ENCODE assay signal across 8 cellular contexts in the genomic region with DNA sequence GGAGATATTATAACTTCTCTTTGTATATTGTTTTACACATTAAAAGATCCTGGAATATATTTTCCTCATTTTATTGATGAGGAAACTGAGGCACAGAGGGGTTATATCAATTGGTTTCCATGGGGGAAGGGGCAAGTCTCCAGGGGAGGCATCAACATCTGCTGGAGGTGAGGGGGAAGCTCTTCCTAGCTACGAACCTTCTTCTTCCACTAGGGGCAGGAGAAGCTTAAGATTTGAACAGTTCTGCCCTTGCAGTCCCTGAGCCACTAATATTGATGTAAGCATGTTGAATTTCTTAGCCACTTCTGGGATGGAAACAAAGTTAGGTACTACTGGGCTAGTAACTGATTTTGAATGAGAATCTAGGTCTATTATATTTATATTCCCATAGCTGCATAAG.
DNase-seq lines count a peak whose midpoint lies in the region; ATAC-seq and TF ChIP-seq lines count a peak whose summit lies in the region.

No MANE protein-coding gene starts in this region.

- peak; percentile 82 for ATAC-seq in GM18868 (IDR thresholded peaks at IDR 0.05; ENCODE audit: unreplicated experiment)

- peak; percentile 11 for DNase-seq in AG20443 (ENCODE audit: low spot score)
- DNase-seq in MM.1S = peak; percentile 38
- DNase-seq in esophagus muscularis mucosa (ENCODE audit: extremely low spot score) = no peak
- DNase-seq in stimulated activated CD8-positive, alpha-beta memory T cell treated with anti-CD3 and anti-CD28 coated beads, Interleukin-4, amount 100 ng/mL, for 48 hours = no peak
- DNase-seq in epidermal melanocyte (ENCODE audit: insufficient read length, low spot score) = no peak
- DNase-seq in central memory CD4-positive, alpha-beta T cell = no peak
- no peak for DNase-seq in HuH-7 (ENCODE audit: low spot score)

- TF ChIP-seq CTCF in MM.1S (IDR thresholded peaks at IDR 0.05; ENCODE audit: low read length) = peak; percentile 43
- peak in 2 of 3 experiments; percentile 14 to 33 for TF ChIP-seq CTCF in esophagus muscularis mucosa (IDR thresholded peaks at IDR 0.05)

- no peaks in the 10 kb centered on the region for H3F3A ChIP-seq in MM.1S (ENCODE audit: insufficient read depth, low read length)

- H3K79me2 ChIP-seq in MM.1S (ENCODE audit: low read length) = no peaks in the 10 kb centered on the region

- H3K36me3 ChIP-seq in MM.1S (replicated peaks; ENCODE audit: insufficient read depth, low read length) = no peaks in the 10 kb centered on the region
- no peaks in the 10 kb centered on the region for H3K36me3 ChIP-seq in esophagus muscularis mucosa

- no peak overlapping the region for H3K4me2 ChIP-seq in MM.1S (ENCODE audit: low read depth, low read length)

- no peak overlapping the region for H3K9ac ChIP-seq in MM.1S (ENCODE audit: low read length)

- no peak for TF ChIP-seq EP300 in esophagus muscularis mucosa (IDR thresholded peaks at IDR 0.05)

- H3K4me3 ChIP-seq in MM.1S (ENCODE audit: low read length) (no peak overlapping the region), esophagus muscularis mucosa (no peak overlapping the region)

- no peak for TF ChIP-seq POLR2A in esophagus muscularis mucosa (IDR thresholded peaks at IDR 0.05; ENCODE audit: low read depth)

- no peak overlapping the region for H3K27ac ChIP-seq in MM.1S (ENCODE audit: low read length)
- H3K27ac ChIP-seq in esophagus muscularis mucosa (replicated peaks in 1 of 4) = no peak overlapping the region

- 55% methylated on average over 1 of the region's 1 CpG for WGBS in esophagus muscularis mucosa

- H3K9me2 ChIP-seq in MM.1S (replicated peaks; ENCODE audit: insufficient read depth, low read length) = no peaks in the 10 kb centered on the region

- H4K20me1 ChIP-seq in MM.1S (ENCODE audit: insufficient read depth, low read length) = no peaks in the 10 kb centered on the region

- H3K27me3 ChIP-seq in MM.1S (replicated peaks; ENCODE audit: insufficient read depth, low read length) (no peaks in the 10 kb centered on the region), esophagus muscularis mucosa (no peaks in the 10 kb centered on the region)

- H2AFZ ChIP-seq in MM.1S (ENCODE audit: low read length) = no peak overlapping the region

- H3K4me1 ChIP-seq in MM.1S (ENCODE audit: low read length) (no peaks in the 10 kb centered on the region), esophagus muscularis mucosa (peaks cover 0 to 3% (median 0%) of the 10 kb centered on the region in 4 donors)

- no peaks in the 10 kb centered on the region for H3K9me3 ChIP-seq in MM.1S (replicated peaks; ENCODE audit: insufficient read depth, low read length)
- no peaks in the 10 kb centered on the region for H3K9me3 ChIP-seq in esophagus muscularis mucosa

- intact Hi-C loops in esophagus muscularis mucosa (cut with DNase I) = loop anchor here (5.0 kb wide), 1 partner anchor 193 kb away; no protein-coding TSS in a partner anchor

Comparison
In these comparisons a context has a peak if more than half of its experiments do, and no peak if none do; other contexts are left out.
1. DNase-seq: peak in AG20443 (single experiment) and MM.1S (single experiment); none in esophagus muscularis mucosa (single experiment), stimulated activated CD8-positive, alpha-beta memory T cell treated with anti-CD3 and anti-CD28 coated beads, Interleukin-4, amount 100 ng/mL, for 48 hours (single experiment), epidermal melanocyte (single experiment), central memory CD4-positive, alpha-beta T cell (single experiment) and HuH-7 (single experiment).